7 cellular contexts compared by ENCODE assay signal in the genomic region with DNA sequence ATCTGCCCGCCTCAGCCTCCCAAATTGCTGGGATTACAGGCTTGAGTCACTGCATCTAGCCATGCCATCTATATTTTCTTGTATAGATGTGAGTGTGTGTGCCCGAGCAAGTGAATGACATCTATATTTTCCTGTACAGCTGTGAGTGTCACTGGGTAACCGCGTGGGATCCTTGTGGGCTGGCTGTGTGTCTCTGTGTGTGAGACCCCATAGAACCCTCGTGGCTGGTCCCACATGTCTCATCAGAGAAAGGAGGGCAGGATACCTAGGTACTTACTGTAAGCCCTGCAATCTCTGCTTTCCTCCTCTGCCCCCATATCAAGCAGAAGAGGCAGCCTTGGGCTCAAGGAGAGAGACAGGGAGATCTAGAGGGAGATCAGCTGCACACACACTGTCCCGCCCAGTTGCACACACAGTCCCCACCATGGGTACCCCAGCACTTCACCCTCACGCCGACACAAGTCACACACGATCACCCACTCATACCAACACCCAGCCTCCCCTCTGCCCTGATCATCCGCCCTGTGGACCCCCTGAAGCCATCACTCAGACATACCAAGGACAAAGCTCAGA.
DNase-seq lines count a peak whose midpoint lies in the region; ATAC-seq and TF ChIP-seq lines count a peak whose summit lies in the region.

No MANE protein-coding gene starts in this region.

- H4K20me1 ChIP-seq in OCI-LY1 (ENCODE audit: insufficient read depth, low read length), result no peaks in the 10 kb centered on the region

- no peaks in the 10 kb centered on the region for H3K9me3 ChIP-seq in OCI-LY1 (ENCODE audit: low read length)

- no peak for DNase-seq in coronary artery (ENCODE audit: low spot score)
- DNase-seq in stimulated activated naive CD8-positive, alpha-beta T cell treated with anti-CD3 and anti-CD28 coated beads, Interleukin-15, Interleukin-2, amounts not matched to agents 100 U/mL and 50 U/mL, for 24 hours, result peak; percentile 41
- DNase-seq in NCI-H345 (lab: John Stamatoyannopoulos, UW), result no peak

- peak overlapping the region; percentile 75 for H3K4me3 ChIP-seq in OCI-LY1 (ENCODE audit: low read depth, low read length, poor library complexity, severe bottlenecking)
- peak overlapping the region; percentile 58 for H3K4me3 ChIP-seq in coronary artery

- H3K36me3 ChIP-seq in OCI-LY1 (ENCODE audit: insufficient read depth, low read length), result peaks cover 21% of the 10 kb centered on the region

- H3K27me3 ChIP-seq in OCI-LY1 (ENCODE audit: insufficient read depth, low read length), result no peaks in the 10 kb centered on the region

- H3F3A ChIP-seq in OCI-LY1 (ENCODE audit: insufficient read depth, low read length), result no peaks in the 10 kb centered on the region

- H3K4me1 ChIP-seq in OCI-LY1 (ENCODE audit: insufficient read depth, low read length, severe bottlenecking), result peaks cover 26% of the 10 kb centered on the region

- H3K4me2 ChIP-seq in OCI-LY1 (ENCODE audit: low read length), result peak overlapping the region; percentile 90

- ATAC-seq in GM19035 (IDR thresholded peaks at IDR 0.05; ENCODE audit: unreplicated experiment) (peak; percentile 24), HG02938 (IDR thresholded peaks at IDR 0.05; ENCODE audit: unreplicated experiment) (no peak), HG02759 (IDR thresholded peaks at IDR 0.05; ENCODE audit: unreplicated experiment) (no peak)
- peak; percentile 22 for ATAC-seq in stimulated activated naive CD8-positive, alpha-beta T cell treated with anti-CD3 and anti-CD28 coated beads, Interleukin-15, Interleukin-2, amounts not matched to agents 100 U/mL and 50 U/mL, for 24 hours

- peak overlapping the region; percentile 88 for H3K9ac ChIP-seq in OCI-LY1 (ENCODE audit: low read length)

- no peaks in the 10 kb centered on the region for H3K79me2 ChIP-seq in OCI-LY1 (ENCODE audit: insufficient read depth, low read length)

- TF ChIP-seq CTCF in OCI-LY1 (IDR thresholded peaks at IDR 0.05; ENCODE audit: low read length), result no peak
- no peak for TF ChIP-seq CTCF in coronary artery (IDR thresholded peaks at IDR 0.05)

- H3K27ac ChIP-seq in OCI-LY1 (ENCODE audit: low read depth, low read length, poor library complexity, severe bottlenecking) (peak overlapping the region; percentile 84), coronary artery (no peak overlapping the region)

- H2AFZ ChIP-seq in OCI-LY1 (ENCODE audit: low read length), result no peak overlapping the region

- no peaks in the 10 kb centered on the region for H3K9me2 ChIP-seq in OCI-LY1 (ENCODE audit: low read depth, low read length)

Comparison
In these comparisons a context has a peak if more than half of its experiments do, and no peak if none do; other contexts are left out.
1. ATAC-seq: peak in GM19035 (single experiment) and stimulated activated naive CD8-positive, alpha-beta T cell treated with anti-CD3 and anti-CD28 coated beads, Interleukin-15, Interleukin-2, amounts not matched to agents 100 U/mL and 50 U/mL, for 24 hours (single experiment); none in HG02938 (single experiment) and HG02759 (single experiment).